12 cellular contexts compared by ENCODE assay signal in genomic region chr2:38742797-38743559, GRCh38. TPM values are rescaled to one million over a fixed set of nuclear protein-coding genes. Genes with fewer than 3 reads are reported as not detected.
DNase-seq lines count a peak whose midpoint lies in the region; ATAC-seq and TF ChIP-seq lines count a peak whose summit lies in the region.
"Had no signal": no experiment of that assay in that cellular context is flagged by ENCODE, and none has a peak within 500 bp of the region (broad histone marks: within the 10 kb centered on the region; RNA-seq: fewer than 3 reads in every experiment).

No MANE protein-coding gene starts in this region.

- H3K27ac ChIP-seq in cardiac muscle cell (peak overlapping the region; percentile 11), RWPE2 (ENCODE audit: poor library complexity, severe bottlenecking) (no peak overlapping the region), endodermal cell (ENCODE audit: low read depth, low read length) (no peak overlapping the region)

- no peaks in the 10 kb centered on the region for H3K27me3 Mint-ChIP-seq in endodermal cell (ENCODE audit: insufficient read depth)
- H3K27me3 Mint-ChIP-seq in stimulated activated naive CD8-positive, alpha-beta T cell treated with anti-CD3 and anti-CD28 coated beads, Interleukin-15, amount 100 ng/mL, for 72 hours = no peaks in the 10 kb centered on the region

- ATAC-seq in Right ventricle myocardium inferior (no peak), RWPE2 (ENCODE audit: low read depth) (peak; percentile 38), GM21529 (IDR thresholded peaks at IDR 0.05; ENCODE audit: unreplicated experiment) (no peak)
- ATAC-seq in stimulated activated naive CD8-positive, alpha-beta T cell treated with anti-CD3 and anti-CD28 coated beads, Interleukin-15, amount 100 ng/mL, for 72 hours = peak; percentile 26

- DNase-seq in cardiac muscle cell (ENCODE audit: low read depth in 1 of 2, low spot score in 1 of 2) = no peak
- no peak for DNase-seq in Right ventricle myocardium inferior (ENCODE audit: missing footprints)
- DNase-seq in RWPE2 (ENCODE audit: low spot score) = no peak
- no peak for DNase-seq in endodermal cell
- no peak for DNase-seq in stimulated activated naive CD8-positive, alpha-beta T cell treated with anti-CD3 and anti-CD28 coated beads, Interleukin-15, amount 100 ng/mL, for 72 hours
- no peak for DNase-seq in NCI-H2171 (lab: John Stamatoyannopoulos, UW)
- DNase-seq in activated CD4-positive, alpha-beta T cell treated with anti-CD3 and anti-CD28 coated beads for 4 hours = no peak
- DNase-seq: BE2C; kidney glomerular epithelial cell; NK-92 treated with Interleukin-12 subunit alpha and Interleukin-12 subunit beta, amount 100 ng/mL, for 24 hours; stimulated activated CD4-positive, alpha-beta T cell treated with anti-CD3 and anti-CD28 coated beads, Interleukin-15, amount 100 ng/mL, for 24 hours had no signal

- peaks cover 40% of the 10 kb centered on the region for H3K36me3 ChIP-seq in cardiac muscle cell
- H3K36me3 ChIP-seq in RWPE2 (ENCODE audit: low read depth) = peaks cover 76% of the 10 kb centered on the region
- H3K36me3 ChIP-seq in endodermal cell (ENCODE audit: control insufficient read depth, insufficient read depth, low read length) = peaks cover 83% of the 10 kb centered on the region

- no peak overlapping the region for H3K4me3 Mint-ChIP-seq in endodermal cell
- no peak overlapping the region for H3K4me3 Mint-ChIP-seq in stimulated activated naive CD8-positive, alpha-beta T cell treated with anti-CD3 and anti-CD28 coated beads, Interleukin-15, amount 100 ng/mL, for 72 hours

- peaks cover 20% of the 10 kb centered on the region for H3K9me3 Mint-ChIP-seq in endodermal cell
- H3K9me3 Mint-ChIP-seq in stimulated activated naive CD8-positive, alpha-beta T cell treated with anti-CD3 and anti-CD28 coated beads, Interleukin-15, amount 100 ng/mL, for 72 hours = peaks cover 0 to 12% of the 10 kb centered on the region in 2 donors

- WGBS in endodermal cell (ENCODE audit: insufficient coverage in 1 of 2, insufficient read length in 1 of 2), 2 experiments = 90 to 93% methylated on average over 3 to 10 of the region's 10 CpGs

- H3K9ac ChIP-seq in endodermal cell (ENCODE audit: extremely low read depth, low read length, poor library complexity, severe bottlenecking) = no peak overlapping the region

- H3K27me3 ChIP-seq in cardiac muscle cell = no peaks in the 10 kb centered on the region
- H3K27me3 ChIP-seq in RWPE2 (ENCODE audit: insufficient read depth, poor library complexity, severe bottlenecking) = no peaks in the 10 kb centered on the region
- H3K27me3 ChIP-seq in endodermal cell (ENCODE audit: control insufficient read depth, insufficient read depth, low read length, poor library complexity, severe bottlenecking) = no peaks in the 10 kb centered on the region
- H3K27me3 ChIP-seq: BE2C had no signal

- peaks cover 17% of the 10 kb centered on the region for H3K4me1 Mint-ChIP-seq in endodermal cell
- H3K4me1 Mint-ChIP-seq in stimulated activated naive CD8-positive, alpha-beta T cell treated with anti-CD3 and anti-CD28 coated beads, Interleukin-15, amount 100 ng/mL, for 72 hours = peaks cover 76% of the 10 kb centered on the region

- H3K27ac Mint-ChIP-seq in endodermal cell = peak overlapping the region; percentile 74
- no peak overlapping the region for H3K27ac Mint-ChIP-seq in stimulated activated naive CD8-positive, alpha-beta T cell treated with anti-CD3 and anti-CD28 coated beads, Interleukin-15, amount 100 ng/mL, for 72 hours

- peaks cover 88% of the 10 kb centered on the region for H3K36me3 Mint-ChIP-seq in endodermal cell (ENCODE audit: low read depth)

- H3K4me3 ChIP-seq in cardiac muscle cell (no peak overlapping the region), RWPE2 (ENCODE audit: severe bottlenecking) (no peak overlapping the region), endodermal cell (ENCODE audit: low read length) (no peak overlapping the region)

- TF ChIP-seq CTCF in cardiac muscle cell (IDR thresholded peaks at IDR 0.05; ENCODE audit: low read depth, low read length) (no peak), RWPE2 (IDR thresholded peaks at IDR 0.05; ENCODE audit: poor library complexity, severe bottlenecking) (no peak), endodermal cell (conservative IDR thresholded peaks at IDR 0.05) (no peak)

- H3K9me3 ChIP-seq in cardiac muscle cell (ENCODE audit: low read depth) (no peaks in the 10 kb centered on the region), RWPE2 (ENCODE audit: severe bottlenecking) (no peaks in the 10 kb centered on the region), endodermal cell (ENCODE audit: control insufficient read depth, low read length) (peaks cover 13% of the 10 kb centered on the region)
- H3K9me3 ChIP-seq: BE2C had no signal

- peaks cover 28% of the 10 kb centered on the region for H3K4me1 ChIP-seq in cardiac muscle cell (ENCODE audit: low read depth)
- H3K4me1 ChIP-seq in RWPE2 (ENCODE audit: insufficient read depth, poor library complexity, severe bottlenecking) = peaks cover 3% of the 10 kb centered on the region
- no peaks in the 10 kb centered on the region for H3K4me1 ChIP-seq in endodermal cell (ENCODE audit: control insufficient read depth, insufficient read depth, low read length)

- intact Hi-C loops in Right ventricle myocardium inferior (cut with DNase I) = loop anchor here (5.0 to 10.0 kb wide), 2 partner anchors 206 to 428 kb away; no protein-coding TSS in a partner anchor

RNA-seq across cellular contexts. Expression of gene SRSF7, which starts 8.2 kb away (rescaled TPM):
- total RNA-seq in cardiac muscle cell = 79.6 and 118 TPM in 2 replicates
- 136 and 179 TPM in 2 replicates for polyA plus RNA-seq in cardiac muscle cell
- total RNA-seq in Right ventricle myocardium inferior = 49.7 TPM
- total RNA-seq in endodermal cell = 100 to 1,000 TPM; 306 to 332 TPM
- 316 TPM for polyA plus RNA-seq in endodermal cell (2013, experiment 1 of 2)
- polyA plus RNA-seq in endodermal cell (2013, experiment 2 of 2) = 312 TPM

RNA-seq across cellular contexts. Expression of gene GEMIN6, which starts 35.0 kb away (rescaled TPM):
- total RNA-seq in cardiac muscle cell = 8.8 and 10.5 TPM in 2 replicates
- polyA plus RNA-seq in cardiac muscle cell = 18.0 and 18.5 TPM in 2 replicates
- 6.1 TPM for total RNA-seq in Right ventricle myocardium inferior
- total RNA-seq in endodermal cell = 10 to 100 TPM; 15.7 to 17.8 TPM
- polyA plus RNA-seq in endodermal cell (2013, experiment 1 of 2) = 14.4 TPM
- 12.4 TPM for polyA plus RNA-seq in endodermal cell (2013, experiment 2 of 2)

Comparison
In these comparisons a context has a peak if more than half of its experiments do, and no peak if none do; other contexts are left out.
1. ATAC-seq: peak in RWPE2 (single experiment) and stimulated activated naive CD8-positive, alpha-beta T cell treated with anti-CD3 and anti-CD28 coated beads, Interleukin-15, amount 100 ng/mL, for 72 hours (single experiment); none in Right ventricle myocardium inferior (single experiment) and GM21529 (single experiment).